Comparison of ENCODE assay signal across 1 cellular context in the genomic region with DNA sequence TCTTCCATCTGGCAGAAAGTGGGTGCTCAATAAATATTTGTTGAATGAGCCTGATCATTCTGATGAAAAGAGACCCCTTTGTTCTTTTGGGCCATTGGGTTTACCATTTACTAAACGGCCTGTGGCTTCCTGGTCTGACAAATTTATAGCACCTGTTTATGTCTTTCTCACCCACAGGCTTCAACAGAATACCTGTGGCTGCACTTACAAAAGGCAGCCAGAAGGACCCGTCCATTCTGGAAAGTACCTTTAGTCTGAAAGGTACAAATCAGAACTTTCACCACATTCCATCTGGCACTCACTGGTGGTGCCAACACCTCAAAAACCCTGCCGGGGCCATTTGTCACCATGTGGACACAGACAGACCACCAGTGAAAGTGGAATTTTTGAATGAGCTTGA.
TF ChIP-seq lines count a peak whose summit lies in the region.

No MANE protein-coding gene starts in this region.

TF ChIP-seq in GM23338, 12 proteins besides CTCF, POLR2A, EP300 and RAD21:
- TF ChIP-seq POLR2AphosphoS5 (IDR thresholded peaks at IDR 0.05; ENCODE audit: low read depth) (no peak), CREB1 (CRISPR knock-in tag; IDR thresholded peaks at IDR 0.05; ENCODE audit: low read depth) (no peak), NANOG (IDR thresholded peaks at IDR 0.05; ENCODE audit: borderline replicate concordance) (no peak), STAT1 (IDR thresholded peaks at IDR 0.05; ENCODE audit: unreplicated experiment) (no peak), JUNB (IDR thresholded peaks at IDR 0.05; ENCODE audit: unreplicated experiment) (no peak), ZNF331 (CRISPR knock-in tag; IDR thresholded peaks at IDR 0.05; ENCODE audit: low read depth) (no peak), ZNF114 (CRISPR knock-in tag; IDR thresholded peaks at IDR 0.05) (no peak), EZH2phosphoT487 (IDR thresholded peaks at IDR 0.05; ENCODE audit: unreplicated experiment) (no peak), EZH2 (IDR thresholded peaks at IDR 0.05; ENCODE audit: low read depth, unreplicated experiment) (no peak)
- TF ChIP-seq, protein P1, sequence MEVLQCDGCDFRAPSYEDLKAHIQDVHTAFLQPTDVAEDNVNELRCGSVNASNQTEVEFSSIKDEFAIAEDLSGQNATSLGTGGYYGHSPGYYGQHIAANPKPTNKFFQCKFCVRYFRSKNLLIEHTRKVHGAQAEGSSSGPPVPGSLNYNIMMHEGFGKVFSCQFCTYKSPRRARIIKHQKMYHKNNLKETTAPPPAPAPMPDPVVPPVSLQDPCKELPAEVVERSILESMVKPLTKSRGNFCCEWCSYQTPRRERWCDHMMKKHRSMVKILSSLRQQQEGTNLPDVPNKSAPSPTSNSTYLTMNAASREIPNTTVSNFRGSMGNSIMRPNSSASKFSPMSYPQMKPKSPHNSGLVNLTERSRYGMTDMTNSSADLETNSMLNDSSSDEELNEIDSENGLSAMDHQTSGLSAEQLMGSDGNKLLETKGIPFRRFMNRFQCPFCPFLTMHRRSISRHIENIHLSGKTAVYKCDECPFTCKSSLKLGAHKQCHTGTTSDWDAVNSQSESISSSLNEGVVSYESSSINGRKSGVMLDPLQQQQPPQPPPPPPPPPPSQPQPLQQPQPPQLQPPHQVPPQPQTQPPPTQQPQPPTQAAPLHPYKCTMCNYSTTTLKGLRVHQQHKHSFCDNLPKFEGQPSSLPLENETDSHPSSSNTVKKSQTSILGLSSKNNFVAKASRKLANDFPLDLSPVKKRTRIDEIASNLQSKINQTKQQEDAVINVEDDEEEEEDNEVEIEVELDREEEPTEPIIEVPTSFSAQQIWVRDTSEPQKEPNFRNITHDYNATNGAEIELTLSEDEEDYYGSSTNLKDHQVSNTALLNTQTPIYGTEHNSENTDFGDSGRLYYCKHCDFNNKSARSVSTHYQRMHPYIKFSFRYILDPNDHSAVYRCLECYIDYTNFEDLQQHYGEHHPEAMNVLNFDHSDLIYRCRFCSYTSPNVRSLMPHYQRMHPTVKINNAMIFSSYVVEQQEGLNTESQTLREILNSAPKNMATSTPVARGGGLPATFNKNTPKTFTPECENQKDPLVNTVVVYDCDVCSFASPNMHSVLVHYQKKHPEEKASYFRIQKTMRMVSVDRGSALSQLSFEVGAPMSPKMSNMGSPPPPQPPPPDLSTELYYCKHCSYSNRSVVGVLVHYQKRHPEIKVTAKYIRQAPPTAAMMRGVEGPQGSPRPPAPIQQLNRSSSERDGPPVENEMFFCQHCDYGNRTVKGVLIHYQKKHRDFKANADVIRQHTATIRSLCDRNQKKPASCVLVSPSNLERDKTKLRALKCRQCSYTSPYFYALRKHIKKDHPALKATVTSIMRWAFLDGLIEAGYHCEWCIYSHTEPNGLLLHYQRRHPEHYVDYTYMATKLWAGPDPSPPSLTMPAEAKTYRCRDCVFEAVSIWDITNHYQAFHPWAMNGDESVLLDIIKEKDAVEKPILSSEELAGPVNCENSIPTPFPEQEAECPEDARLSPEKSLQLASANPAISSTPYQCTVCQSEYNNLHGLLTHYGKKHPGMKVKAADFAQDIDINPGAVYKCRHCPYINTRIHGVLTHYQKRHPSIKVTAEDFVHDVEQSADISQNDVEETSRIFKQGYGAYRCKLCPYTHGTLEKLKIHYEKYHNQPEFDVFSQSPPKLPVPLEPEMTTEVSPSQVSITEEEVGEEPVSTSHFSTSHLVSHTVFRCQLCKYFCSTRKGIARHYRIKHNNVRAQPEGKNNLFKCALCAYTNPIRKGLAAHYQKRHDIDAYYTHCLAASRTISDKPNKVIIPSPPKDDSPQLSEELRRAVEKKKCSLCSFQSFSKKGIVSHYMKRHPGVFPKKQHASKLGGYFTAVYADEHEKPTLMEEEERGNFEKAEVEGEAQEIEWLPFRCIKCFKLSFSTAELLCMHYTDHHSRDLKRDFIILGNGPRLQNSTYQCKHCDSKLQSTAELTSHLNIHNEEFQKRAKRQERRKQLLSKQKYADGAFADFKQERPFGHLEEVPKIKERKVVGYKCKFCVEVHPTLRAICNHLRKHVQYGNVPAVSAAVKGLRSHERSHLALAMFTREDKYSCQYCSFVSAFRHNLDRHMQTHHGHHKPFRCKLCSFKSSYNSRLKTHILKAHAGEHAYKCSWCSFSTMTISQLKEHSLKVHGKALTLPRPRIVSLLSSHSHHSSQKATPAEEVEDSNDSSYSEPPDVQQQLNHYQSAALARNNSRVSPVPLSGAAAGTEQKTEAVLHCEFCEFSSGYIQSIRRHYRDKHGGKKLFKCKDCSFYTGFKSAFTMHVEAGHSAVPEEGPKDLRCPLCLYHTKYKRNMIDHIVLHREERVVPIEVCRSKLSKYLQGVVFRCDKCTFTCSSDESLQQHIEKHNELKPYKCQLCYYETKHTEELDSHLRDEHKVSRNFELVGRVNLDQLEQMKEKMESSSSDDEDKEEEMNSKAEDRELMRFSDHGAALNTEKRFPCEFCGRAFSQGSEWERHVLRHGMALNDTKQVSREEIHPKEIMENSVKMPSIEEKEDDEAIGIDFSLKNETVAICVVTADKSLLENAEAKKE (CRISPR knock-in tag; IDR thresholded peaks at IDR 0.05): no peak
- TF ChIP-seq, protein P2, sequence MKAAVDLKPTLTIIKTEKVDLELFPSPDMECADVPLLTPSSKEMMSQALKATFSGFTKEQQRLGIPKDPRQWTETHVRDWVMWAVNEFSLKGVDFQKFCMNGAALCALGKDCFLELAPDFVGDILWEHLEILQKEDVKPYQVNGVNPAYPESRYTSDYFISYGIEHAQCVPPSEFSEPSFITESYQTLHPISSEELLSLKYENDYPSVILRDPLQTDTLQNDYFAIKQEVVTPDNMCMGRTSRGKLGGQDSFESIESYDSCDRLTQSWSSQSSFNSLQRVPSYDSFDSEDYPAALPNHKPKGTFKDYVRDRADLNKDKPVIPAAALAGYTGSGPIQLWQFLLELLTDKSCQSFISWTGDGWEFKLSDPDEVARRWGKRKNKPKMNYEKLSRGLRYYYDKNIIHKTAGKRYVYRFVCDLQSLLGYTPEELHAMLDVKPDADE (IDR thresholded peaks at IDR 0.05): no peak
- TF ChIP-seq, protein P3, sequence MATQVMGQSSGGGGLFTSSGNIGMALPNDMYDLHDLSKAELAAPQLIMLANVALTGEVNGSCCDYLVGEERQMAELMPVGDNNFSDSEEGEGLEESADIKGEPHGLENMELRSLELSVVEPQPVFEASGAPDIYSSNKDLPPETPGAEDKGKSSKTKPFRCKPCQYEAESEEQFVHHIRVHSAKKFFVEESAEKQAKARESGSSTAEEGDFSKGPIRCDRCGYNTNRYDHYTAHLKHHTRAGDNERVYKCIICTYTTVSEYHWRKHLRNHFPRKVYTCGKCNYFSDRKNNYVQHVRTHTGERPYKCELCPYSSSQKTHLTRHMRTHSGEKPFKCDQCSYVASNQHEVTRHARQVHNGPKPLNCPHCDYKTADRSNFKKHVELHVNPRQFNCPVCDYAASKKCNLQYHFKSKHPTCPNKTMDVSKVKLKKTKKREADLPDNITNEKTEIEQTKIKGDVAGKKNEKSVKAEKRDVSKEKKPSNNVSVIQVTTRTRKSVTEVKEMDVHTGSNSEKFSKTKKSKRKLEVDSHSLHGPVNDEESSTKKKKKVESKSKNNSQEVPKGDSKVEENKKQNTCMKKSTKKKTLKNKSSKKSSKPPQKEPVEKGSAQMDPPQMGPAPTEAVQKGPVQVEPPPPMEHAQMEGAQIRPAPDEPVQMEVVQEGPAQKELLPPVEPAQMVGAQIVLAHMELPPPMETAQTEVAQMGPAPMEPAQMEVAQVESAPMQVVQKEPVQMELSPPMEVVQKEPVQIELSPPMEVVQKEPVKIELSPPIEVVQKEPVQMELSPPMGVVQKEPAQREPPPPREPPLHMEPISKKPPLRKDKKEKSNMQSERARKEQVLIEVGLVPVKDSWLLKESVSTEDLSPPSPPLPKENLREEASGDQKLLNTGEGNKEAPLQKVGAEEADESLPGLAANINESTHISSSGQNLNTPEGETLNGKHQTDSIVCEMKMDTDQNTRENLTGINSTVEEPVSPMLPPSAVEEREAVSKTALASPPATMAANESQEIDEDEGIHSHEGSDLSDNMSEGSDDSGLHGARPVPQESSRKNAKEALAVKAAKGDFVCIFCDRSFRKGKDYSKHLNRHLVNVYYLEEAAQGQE (IDR thresholded peaks at IDR 0.05; ENCODE audit: unreplicated experiment): no peak
